17 cellular contexts compared by ENCODE assay signal in genomic region chr11:99368579-99368978, GRCh38.
DNase-seq lines count a peak whose midpoint lies in the region; ATAC-seq and TF ChIP-seq lines count a peak whose summit lies in the region.
"Had no signal": no experiment of that assay in that cellular context is flagged by ENCODE, and none has a peak within 500 bp of the region (broad histone marks: within the 10 kb centered on the region; RNA-seq: fewer than 3 reads in every experiment).

No MANE protein-coding gene starts in this region.

- no peak overlapping the region for H3K4me2 ChIP-seq in smooth muscle cell
- H3K4me2 ChIP-seq: BLaER1 treated with 17β-estradiol and CSF1 and Interleukin-3, amounts not matched to agents 10 nM and 100 nM had no signal

- H3K27ac ChIP-seq in brain microvascular endothelial cell: peak overlapping the region; percentile 26
- H3K27ac ChIP-seq in smooth muscle cell (ENCODE audit: low read depth): no peak overlapping the region
- H3K27ac ChIP-seq: BLaER1 treated with 17β-estradiol and CSF1 and Interleukin-3, amounts not matched to agents 10 nM and 100 nM; colonic mucosa; tibial nerve had no signal

- H3K9me3 ChIP-seq in smooth muscle cell (replicated peaks; ENCODE audit: low read depth): no peaks in the 10 kb centered on the region
- H3K9me3 ChIP-seq: BLaER1 treated with 17β-estradiol and CSF1 and Interleukin-3, amounts not matched to agents 10 nM and 100 nM; colonic mucosa; tibial nerve had no signal

- 84% methylated on average over 5 of the region's 5 CpGs for WGBS in smooth muscle cell (ENCODE audit: low lambda C conversion rate)

- H3K27me3 ChIP-seq in brain microvascular endothelial cell (replicated peaks) (no peaks in the 10 kb centered on the region), smooth muscle cell (ENCODE audit: low read depth) (no peaks in the 10 kb centered on the region)
- H3K27me3 ChIP-seq: BLaER1 treated with 17β-estradiol and CSF1 and Interleukin-3, amounts not matched to agents 10 nM and 100 nM; colonic mucosa; tibial nerve had no signal

- H3F3A ChIP-seq in smooth muscle cell (ENCODE audit: low read depth): no peaks in the 10 kb centered on the region

- TF ChIP-seq CTCF in brain microvascular endothelial cell (IDR thresholded peaks at IDR 0.05; ENCODE audit: low read depth, low read length, missing control alignments): no peak
- no peak for TF ChIP-seq CTCF in smooth muscle cell (IDR thresholded peaks at IDR 0.05; ENCODE audit: borderline replicate concordance, insufficient read depth, poor library complexity, severe bottlenecking)

- H3K79me2 ChIP-seq in smooth muscle cell (ENCODE audit: low read depth): no peaks in the 10 kb centered on the region

- H2AFZ ChIP-seq in smooth muscle cell (ENCODE audit: low read depth): no peak overlapping the region

- H3K4me3 ChIP-seq in brain microvascular endothelial cell (ENCODE audit: low read depth, low read length) (no peak overlapping the region), smooth muscle cell (no peak overlapping the region)
- H3K4me3 ChIP-seq: BLaER1 treated with 17β-estradiol and CSF1 and Interleukin-3, amounts not matched to agents 10 nM and 100 nM; colonic mucosa; tibial nerve had no signal

- peak overlapping the region; percentile 48 for H3K9ac ChIP-seq in smooth muscle cell (ENCODE audit: low read depth)
- H3K9ac ChIP-seq: BLaER1 treated with 17β-estradiol and CSF1 and Interleukin-3, amounts not matched to agents 10 nM and 100 nM had no signal

- in situ Hi-C loops in brain microvascular endothelial cell (cut with HindIII; ENCODE audit: low pct_ligation_motif_present, low sequenced_read_pairs): no loop called here

- no peaks in the 10 kb centered on the region for H4K20me1 ChIP-seq in smooth muscle cell (ENCODE audit: low read depth)
- H4K20me1 ChIP-seq: BLaER1 treated with 17β-estradiol and CSF1 and Interleukin-3, amounts not matched to agents 10 nM and 100 nM had no signal

- ATAC-seq in HG03521 (IDR thresholded peaks at IDR 0.05; ENCODE audit: unreplicated experiment) (no peak), GM21786 (IDR thresholded peaks at IDR 0.05; ENCODE audit: unreplicated experiment) (no peak)
- ATAC-seq: Right ventricle myocardium inferior had no signal

- no peaks in the 10 kb centered on the region for H3K36me3 ChIP-seq in brain microvascular endothelial cell (replicated peaks)
- H3K36me3 ChIP-seq in smooth muscle cell (ENCODE audit: low read depth): no peaks in the 10 kb centered on the region
- H3K36me3 ChIP-seq: BLaER1 treated with 17β-estradiol and CSF1 and Interleukin-3, amounts not matched to agents 10 nM and 100 nM; colonic mucosa; tibial nerve had no signal

- DNase-seq in NCI-H2081 (lab: John Stamatoyannopoulos, UW) (peak; percentile 10 to 53), NCI-H2081 treated with DMSO at 0.1 percent for 48 hours (lab: John Stamatoyannopoulos, UW) (no peak), brain microvascular endothelial cell (peak; percentile 40), iris pigment epithelial cell (ENCODE audit: low read depth) (peak; percentile 61), smooth muscle cell (lab: John Stamatoyannopoulos, UW; ENCODE audit: unreplicated experiment) (no peak), 8988T (no peak)
- DNase-seq: activated CD4-positive, alpha-beta T cell treated with anti-CD3 and anti-CD28 coated beads, Interleukin-2, amount 10 ng/mL, durations not matched to agents 7 days and 5 days; colonic mucosa; NCI-H1694; nephron progenitor cell; stimulated activated CD4-positive, alpha-beta T cell treated with anti-CD3 and anti-CD28 coated beads, Interleukin-15, amount 100 ng/mL, for 24 hours; stimulated activated naive CD4-positive, alpha-beta T cell had no signal

- H3K4me1 ChIP-seq in smooth muscle cell (ENCODE audit: low read depth): no peaks in the 10 kb centered on the region
- H3K4me1 ChIP-seq: colonic mucosa, tibial nerve had no signal

Comparison
In these comparisons a context has a peak if more than half of its experiments do, and no peak if none do; other contexts are left out.
1. DNase-seq: peak in NCI-H2081 (2 of 2), brain microvascular endothelial cell (single experiment) and iris pigment epithelial cell (single experiment); none in NCI-H2081 treated with DMSO at 0.1 percent for 48 hours (single experiment), smooth muscle cell (single experiment) and 8988T (single experiment).